10 cellular contexts compared by ENCODE assay signal in genomic region chr1:61452354-61452990, GRCh38.
A peak's percentile ranks its signal among the peaks of the same experiment; 100 is the strongest.
DNase-seq lines count a peak whose midpoint lies in the region; ATAC-seq, FAIRE-seq and TF ChIP-seq lines count a peak whose summit lies in the region.
"Had no signal": no experiment of that assay in that cellular context is flagged by ENCODE, and none has a peak within 500 bp of the region (broad histone marks: within the 10 kb centered on the region; RNA-seq: fewer than 3 reads in every experiment).

No MANE protein-coding gene starts in this region.

- H3K9me2 ChIP-seq in MM.1S (replicated peaks; ENCODE audit: insufficient read depth, low read length) (no peaks in the 10 kb centered on the region), PC-3 (replicated peaks; ENCODE audit: low read length) (no peaks in the 10 kb centered on the region)

- DNase-seq in A549 (ENCODE audit: low read depth in 1 of 2, low spot score in 1 of 2) (no peak), MM.1S (peak; percentile 83), NCI-H187 treated with DMSO at 0.1 percent for 48 hours (lab: John Stamatoyannopoulos, UW) (no peak), PC-3 (no peak)
- DNase-seq in activated CD4-positive, alpha-beta T cell treated with anti-CD3 and anti-CD28 coated beads, Interleukin-2, amount 50 U/mL, for 48 hours: no peak

- H3K36me3 ChIP-seq in MM.1S (replicated peaks; ENCODE audit: insufficient read depth, low read length) (no peaks in the 10 kb centered on the region), muscle layer of duodenum (ENCODE audit: control insufficient read depth in 1 of 2, insufficient read depth in 2 of 2, low read length in 2 of 2) (peaks cover 9 to 20% of the 10 kb centered on the region in 2 donors), PC-3 (ENCODE audit: low read depth, low read length) (0 out of 2 replicates have a peak, but pooled peaks cover 3% of the 10 kb centered on the region)

- no peak for TF ChIP-seq EP300 in A549 (IDR thresholded peaks at IDR 0.05)

- TF ChIP-seq CTCF in A549 (IDR thresholded peaks at IDR 0.05): no peak
- no peak for TF ChIP-seq CTCF in MM.1S (IDR thresholded peaks at IDR 0.05; ENCODE audit: low read length)
- TF ChIP-seq CTCF in PC-3 (conservative IDR thresholded peaks at IDR 0.05; ENCODE audit: low read depth, low read length): no peak

- peaks cover 10% of the 10 kb centered on the region for H3K36me3 Mint-ChIP-seq in dendritic cell treated with granulocyte-macrophage colony-stimulating factor and Interleukin-4, amounts not matched to agents 40 ng/mL and 50 ng/mL, for 4 days (ENCODE audit: low read depth)

- peaks cover 18% of the 10 kb centered on the region for H3F3A ChIP-seq in MM.1S (ENCODE audit: insufficient read depth, low read length)
- H3F3A ChIP-seq in PC-3 (ENCODE audit: low read length, unreplicated experiment): no peaks in the 10 kb centered on the region

- peak in 1 of 2 experiments; percentile 2; a peak in 1 of 5 replicates for TF ChIP-seq RAD21 in A549 (conservative IDR thresholded peaks at IDR 0.05 in 1 of 2, IDR thresholded peaks at IDR 0.05 in 1 of 2)

- no TSS peak for BruUV-seq in PC-3 (replicated peaks; lab: Mats Ljungman, UMichigan)

- TF ChIP-seq POLR2A in A549 (IDR thresholded peaks at IDR 0.05; ENCODE audit: low read length): no peak

- no peak overlapping the region for H3K4me3 Mint-ChIP-seq in dendritic cell treated with granulocyte-macrophage colony-stimulating factor and Interleukin-4, amounts not matched to agents 40 ng/mL and 50 ng/mL, for 4 days

- CTCF ChIA-PET in A549 (lab: Yijun Ruan, JAX) (interaction anchor here (0.5 to 2.2 kb wide), 20 partner anchors 9 to 617 kb away, joined by 3 to 8 read pairs (median 4); no protein-coding TSS in a partner anchor), PC-3 (lab: Charles Lee) (interaction anchor here (0.7 kb wide), 2 partner anchors 29 to 91 kb away, joined by 6 to 17 read pairs; no protein-coding TSS in a partner anchor)

- no peaks in the 10 kb centered on the region for H3K27me3 Mint-ChIP-seq in dendritic cell treated with granulocyte-macrophage colony-stimulating factor and Interleukin-4, amounts not matched to agents 40 ng/mL and 50 ng/mL, for 4 days

- no peaks in the 10 kb centered on the region for H3K27me3 ChIP-seq in MM.1S (replicated peaks; ENCODE audit: insufficient read depth, low read length)
- H3K27me3 ChIP-seq in muscle layer of duodenum (ENCODE audit: low read depth, low read length): no peaks in the 10 kb centered on the region
- no peaks in the 10 kb centered on the region for H3K27me3 ChIP-seq in PC-3 (ENCODE audit: low read length)

- peak overlapping the region; percentile 19 for H3K27ac Mint-ChIP-seq in dendritic cell treated with granulocyte-macrophage colony-stimulating factor and Interleukin-4, amounts not matched to agents 40 ng/mL and 50 ng/mL, for 4 days

- intact Hi-C loops in dendritic cell treated with granulocyte-macrophage colony-stimulating factor and Interleukin-4, amounts not matched to agents 40 ng/mL and 50 ng/mL, for 4 days (cut with micrococcal nuclease): loop anchor here (5.0 kb wide), 4 partner anchors 190 to 605 kb away; no protein-coding TSS in a partner anchor
- intact Hi-C loops in PC-3 (cut with micrococcal nuclease): loop anchor here (2.0 to 10.0 kb wide), 6 partner anchors 85 to 482 kb away; no protein-coding TSS in a partner anchor

- 1% methylated on average over 4 of the region's 4 CpGs for WGBS in A549 (ENCODE audit: missing lambda C conversion rate)

- H4K20me1 ChIP-seq in MM.1S (ENCODE audit: insufficient read depth, low read length) (no peaks in the 10 kb centered on the region), PC-3 (ENCODE audit: low read length) (no peaks in the 10 kb centered on the region)

- POLR2A ChIA-PET in A549 (lab: Yijun Ruan, JAX) (interaction anchor here (0.6 to 1.7 kb wide), 4 partner anchors 376 to 402 kb away, joined by 3 to 7 read pairs (median 4); no protein-coding TSS in a partner anchor), PC-3 (lab: Charles Lee; ENCODE audit: unreplicated experiment) (no interaction called here)

- H3K9me3 ChIP-seq in A549 (no peaks in the 10 kb centered on the region), MM.1S (replicated peaks; ENCODE audit: insufficient read depth, low read length) (no peaks in the 10 kb centered on the region), muscle layer of duodenum (ENCODE audit: control insufficient read depth in 1 of 2, low read length in 2 of 2) (no peaks in the 10 kb centered on the region), PC-3 (ENCODE audit: low read length) (no peaks in the 10 kb centered on the region)

- H2AFZ ChIP-seq in MM.1S (ENCODE audit: low read length): peak overlapping the region; percentile 18; the same call in 1 of the 2 replicates
- no peak overlapping the region for H2AFZ ChIP-seq in PC-3 (ENCODE audit: low read length)

- H3K9me3 Mint-ChIP-seq in dendritic cell treated with granulocyte-macrophage colony-stimulating factor and Interleukin-4, amounts not matched to agents 40 ng/mL and 50 ng/mL, for 4 days: no peaks in the 10 kb centered on the region
- H3K9me3 Mint-ChIP-seq: immature natural killer cell had no signal

- ATAC-seq in A549 (peak; percentile 28 to 53; a peak in 5 of 6 replicates), HG03175 (IDR thresholded peaks at IDR 0.05; ENCODE audit: unreplicated experiment) (no peak), PC-3 (no peak)

- peaks cover 38% of the 10 kb centered on the region for H3K4me1 Mint-ChIP-seq in dendritic cell treated with granulocyte-macrophage colony-stimulating factor and Interleukin-4, amounts not matched to agents 40 ng/mL and 50 ng/mL, for 4 days (ENCODE audit: low read depth)

- H3K4me3 ChIP-seq in A549: no peak overlapping the region; the same call in 2 of the 3 replicates
- peak overlapping the region; percentile 26 for H3K4me3 ChIP-seq in MM.1S (ENCODE audit: low read length)
- H3K4me3 ChIP-seq in muscle layer of duodenum (ENCODE audit: low read depth in 1 of 2, low read length in 2 of 2): no peak overlapping the region
- no peak overlapping the region for H3K4me3 ChIP-seq in PC-3 (ENCODE audit: low read length)

- H3K79me2 ChIP-seq in MM.1S (ENCODE audit: low read length) (no peaks in the 10 kb centered on the region), PC-3 (ENCODE audit: low read length) (no peaks in the 10 kb centered on the region)

- H3K27ac ChIP-seq in A549 (peak overlapping the region; percentile 91), MM.1S (ENCODE audit: low read length) (peak overlapping the region; percentile 68), muscle layer of duodenum (ENCODE audit: low read length) (peak overlapping the region; percentile 34), PC-3 (ENCODE audit: low read length) (no peak overlapping the region)
- H3K27ac ChIP-seq: C4-2B had no signal

- peak overlapping the region; percentile 37; the same call in 1 of the 2 replicates for H3K9ac ChIP-seq in MM.1S (ENCODE audit: low read length)
- no peak overlapping the region for H3K9ac ChIP-seq in PC-3 (ENCODE audit: low read length)

- no peak for FAIRE-seq in A549 (lab: Jason Lieb, UNC)

- peak overlapping the region; percentile 79 for H3K4me2 ChIP-seq in A549
- H3K4me2 ChIP-seq in MM.1S (ENCODE audit: low read depth, low read length): peak overlapping the region; percentile 82
- H3K4me2 ChIP-seq in PC-3 (ENCODE audit: low read length): no peak overlapping the region

- peaks cover 47% of the 10 kb centered on the region for H3K4me1 ChIP-seq in A549
- H3K4me1 ChIP-seq in MM.1S (ENCODE audit: low read length): peaks cover 26% of the 10 kb centered on the region
- peaks cover 29 to 32% of the 10 kb centered on the region in 2 donors for H3K4me1 ChIP-seq in muscle layer of duodenum (ENCODE audit: control insufficient read depth in 1 of 2, insufficient read depth in 2 of 2, low read length in 2 of 2)
- H3K4me1 ChIP-seq in PC-3 (ENCODE audit: insufficient read depth, low read length): peaks cover 35% of the 10 kb centered on the region

TF ChIP-seq in A549, 52 proteins besides CTCF, POLR2A, EP300 and RAD21 (continues in another document):
- TF ChIP-seq ESRRA (IDR thresholded peaks at IDR 0.05; ENCODE audit: borderline replicate concordance, low read length) (no peak), MAFK (IDR thresholded peaks at IDR 0.05; ENCODE audit: partially characterized antibody) (peak; percentile 95), E2F6 (IDR thresholded peaks at IDR 0.05; ENCODE audit: borderline replicate concordance, low read depth) (no peak), MYC (IDR thresholded peaks at IDR 0.05; ENCODE audit: borderline replicate concordance, low read length) (no peak), RCOR1 (IDR thresholded peaks at IDR 0.05; ENCODE audit: low read depth, low read length) (no peak), EHMT2 (IDR thresholded peaks at IDR 0.05; ENCODE audit: low read depth) (no peak), USF2 (IDR thresholded peaks at IDR 0.05) (no peak), CHD4 (IDR thresholded peaks at IDR 0.05; ENCODE audit: borderline replicate concordance) (no peak), HES2 (IDR thresholded peaks at IDR 0.05) (no peak), FOSB (CRISPR knock-in tag; IDR thresholded peaks at IDR 0.05) (no peak), HOXA7 (CRISPR knock-in tag; IDR thresholded peaks at IDR 0.05) (0 out of 2 replicates have a peak, but pooled peaks have one; percentile 21), CBX2 (IDR thresholded peaks at IDR 0.05; ENCODE audit: borderline replicate concordance, low read depth) (no peak), FOSL2 (IDR thresholded peaks at IDR 0.05) (no peak), FOSL2 (CRISPR knock-in tag; IDR thresholded peaks at IDR 0.05) (no peak), SMC3 (IDR thresholded peaks at IDR 0.05) (no peak), HEYL (CRISPR knock-in tag; IDR thresholded peaks at IDR 0.05) (peak; percentile 49; the same call in 1 of the 2 replicates), JUNB (IDR thresholded peaks at IDR 0.05) (no peak), BHLHE40 (IDR thresholded peaks at IDR 0.05; ENCODE audit: low read depth, low read length) (no peak)

Comparison
In these comparisons a context has a peak if more than half of its experiments do, and no peak if none do; other contexts are left out.
1. ATAC-seq: peak in A549 (2 of 2); none in HG03175 (single experiment) and PC-3 (single experiment).